Comparison of ENCODE assay signal across 8 cellular contexts in the genomic region with DNA sequence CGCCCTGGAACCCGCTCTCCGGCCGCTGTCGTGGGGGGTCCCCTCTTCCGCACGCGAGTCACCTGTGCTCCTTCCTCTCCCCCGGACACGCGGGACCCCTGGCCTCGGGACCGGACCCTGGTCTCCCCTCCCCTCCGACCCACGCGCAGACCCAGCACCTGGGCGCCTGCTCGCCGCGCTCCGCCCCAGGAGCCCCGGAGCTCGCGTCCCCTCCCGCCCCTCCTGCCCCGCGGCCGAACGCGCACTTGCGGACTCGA. TPM values are rescaled to one million over a fixed set of nuclear protein-coding genes. Genes with fewer than 3 reads are reported as not detected.
A peak's percentile ranks its signal among the peaks of the same experiment; 100 is the strongest.
DNase-seq lines count a peak whose midpoint lies in the region; ATAC-seq and TF ChIP-seq lines count a peak whose summit lies in the region.
"Had no signal": no experiment of that assay in that cellular context is flagged by ENCODE, and none has a peak within 500 bp of the region (broad histone marks: within the 10 kb centered on the region; RNA-seq: fewer than 3 reads in every experiment).

No MANE protein-coding gene starts in this region.

- no peaks in the 10 kb centered on the region for H3K27me3 ChIP-seq in adrenal gland
- H3K27me3 ChIP-seq in kidney epithelial cell (ENCODE audit: control insufficient read depth, insufficient read depth, low read length): peaks cover 6% of the 10 kb centered on the region
- no peaks in the 10 kb centered on the region for H3K27me3 ChIP-seq in stomach smooth muscle (ENCODE audit: control insufficient read depth in 1 of 2, insufficient read depth in 2 of 2, low read length in 2 of 2)

- DNase-seq in adrenal gland (peak in 1 of 7 donors; percentile 26), kidney epithelial cell (ENCODE audit: low read depth) (no peak), COR-L47 (lab: John Stamatoyannopoulos, UW) (no peak)

- ATAC-seq in HG03196 (IDR thresholded peaks at IDR 0.05; ENCODE audit: unreplicated experiment) (peak; percentile 7), GM18868 (IDR thresholded peaks at IDR 0.05; ENCODE audit: unreplicated experiment) (no peak), GM19351 (IDR thresholded peaks at IDR 0.05; ENCODE audit: unreplicated experiment) (no peak)

- peak overlapping the region in 3 of 4 donors; percentile 11 to 99 (median 36) for H3K4me3 ChIP-seq in adrenal gland
- H3K4me3 ChIP-seq in kidney epithelial cell (ENCODE audit: low read depth, low read length): peak overlapping the region; percentile 68
- H3K4me3 ChIP-seq in stomach smooth muscle (ENCODE audit: low read length in 2 of 2): peak overlapping the region; percentile 49 to 74

- no peak for TF ChIP-seq POLR2A in adrenal gland (IDR thresholded peaks at IDR 0.05)

- intact Hi-C loops in adrenal gland (cut with DNase I): no loop called here

- H3K4me1 ChIP-seq in adrenal gland (replicated peaks in 1 of 2): peaks cover 8 to 11% of the 10 kb centered on the region in 2 donors
- H3K4me1 ChIP-seq in stomach smooth muscle (ENCODE audit: control insufficient read depth, insufficient read depth, low read length): peaks cover 27% of the 10 kb centered on the region

- H3K9me3 ChIP-seq in adrenal gland (replicated peaks in 1 of 3) (peaks cover 0 to 8% (median 0%) of the 10 kb centered on the region in 3 donors), stomach smooth muscle (ENCODE audit: control insufficient read depth in 2 of 2, low read length in 2 of 2) (peaks cover 0 to 4% of the 10 kb centered on the region in 2 donors)

- WGBS in adrenal gland, 4 donors: 0% methylated on average over 10 to 32 of the region's 32 CpGs; no CpG with 5 or more reads in 1 of the 4 donors

- no peaks in the 10 kb centered on the region for H3K36me3 ChIP-seq in adrenal gland (replicated peaks in 1 of 2)
- H3K36me3 ChIP-seq in kidney epithelial cell (ENCODE audit: control insufficient read depth, insufficient read depth, low read length): no peaks in the 10 kb centered on the region
- no peaks in the 10 kb centered on the region for H3K36me3 ChIP-seq in stomach smooth muscle (ENCODE audit: control insufficient read depth in 2 of 2, insufficient read depth in 2 of 2, low read length in 2 of 2)

- peak overlapping the region in 1 of 5 donors; percentile 41 for H3K27ac ChIP-seq in adrenal gland
- H3K27ac ChIP-seq in stomach smooth muscle (ENCODE audit: low read length): no peak overlapping the region
- H3K27ac ChIP-seq: epithelial cell of prostate had no signal

- H3K9ac ChIP-seq in stomach smooth muscle (ENCODE audit: low read length in 2 of 2): peak overlapping the region; percentile 48 to 51

- TF ChIP-seq CTCF in adrenal gland (IDR thresholded peaks at IDR 0.05) (no peak), kidney epithelial cell (IDR thresholded peaks at IDR 0.05; ENCODE audit: insufficient read depth, low read length, poor library complexity, severe bottlenecking) (no peak)

RNA-seq across cellular contexts. Expression of a gene that starts 0.8 kb away (rescaled TPM):
- total RNA-seq in adrenal gland: 10 to 100 TPM in 6 of 8 donors, 1 to 10 TPM in 2; 5.9 to 33.3 (median 14.0) TPM
- 10 to 100 TPM in 2 of 3 donors, 1 to 10 TPM in 1; 4.1 to 19.1 (median 16.8) TPM for polyA plus RNA-seq in adrenal gland
- total RNA-seq in kidney epithelial cell: 5.3 and 7.3 TPM in 2 replicates

RNA-seq across cellular contexts. Expression of a gene that starts 18.8 kb away (rescaled TPM):
- total RNA-seq in adrenal gland: 10 to 100 TPM in 7 of 8 donors, 1 to 10 TPM in 1; 6.8 to 41.2 (median 23.5) TPM
- 10 to 100 TPM; 25.7 to 37.3 (median 30.6) TPM for polyA plus RNA-seq in adrenal gland
- 22.0 and 25.3 TPM in 2 replicates for total RNA-seq in kidney epithelial cell

RNA-seq across cellular contexts. Expression of a gene that starts 37.7 kb away (rescaled TPM):
- 100 to 1,000 TPM in 1 of 8 donors, 10 to 100 TPM in 7; 16.0 to 136 (median 66.9) TPM for total RNA-seq in adrenal gland
- 10 to 100 TPM; 32.8 to 43.0 (median 38.7) TPM for polyA plus RNA-seq in adrenal gland
- 5.8 and 12.1 TPM in 2 replicates for total RNA-seq in kidney epithelial cell

RNA-seq across cellular contexts. Expression of a gene that starts 49.5 kb away (rescaled TPM):
- total RNA-seq in adrenal gland (100 to 1,000 TPM in 1 of 8 donors, 10 to 100 TPM in 7; 57.9 to 102 (median 74.6) TPM), kidney epithelial cell (98.2 and 102 TPM in 2 replicates)
- 10 to 100 TPM; 48.6 to 75.1 (median 71.4) TPM for polyA plus RNA-seq in adrenal gland

RNA-seq across cellular contexts. Expression of a gene that starts 54.1 kb away (rescaled TPM):
- 100 to 1,000 TPM in 2 of 8 donors, 10 to 100 TPM in 6; 44.7 to 112 (median 66.2) TPM for total RNA-seq in adrenal gland
- polyA plus RNA-seq in adrenal gland: 100 to 1,000 TPM in 2 of 3 donors, 10 to 100 TPM in 1; 25.6 to 240 (median 159) TPM
- 69.6 and 79.6 TPM in 2 replicates for total RNA-seq in kidney epithelial cell
